Comparison of ENCODE assay signal across 8 cellular contexts in genomic region chr3:124887177-124887995, GRCh38. TPM values are rescaled to one million over a fixed set of nuclear protein-coding genes. Genes with fewer than 3 reads are reported as not detected.
DNase-seq lines count a peak whose midpoint lies in the region; ATAC-seq and TF ChIP-seq lines count a peak whose summit lies in the region.

Gene ITGB5, minus strand, starts transcription at chr3:124887365. Its CDS starts 365 bp downstream, at chr3:124887000.

- in situ Hi-C loops in T47D (cut with HindIII; ENCODE audit: low pct_unique_long_range_greater_than_20kb, low sequenced_read_pairs), result no loop called here

- peak within 1 kb of the TSS; percentile 23; the same call in 1 of the 2 replicates for H3K27ac ChIP-seq in SK-N-MC

- no peaks in the 10 kb centered on the region for H3K9me3 ChIP-seq in SK-N-MC (ENCODE audit: low read depth, low read length)

- H3K36me3 ChIP-seq in BJ (ENCODE audit: control insufficient read depth, insufficient read depth, low read length) (no peaks in the 10 kb centered on the region; the same call in 1 of the 2 replicates), SK-N-MC (ENCODE audit: insufficient read depth, low read length) (peaks cover 11% of the 10 kb centered on the region)

- peak within 1 kb of the TSS; percentile 72 for H3K4me3 ChIP-seq in BJ (ENCODE audit: low read depth, low read length)
- peak within 1 kb of the TSS; percentile 93 for H3K4me3 ChIP-seq in SK-N-MC
- peak within 1 kb of the TSS; percentile 72 for H3K4me3 ChIP-seq in iPS-11a (ENCODE audit: low read depth, low read length)
- peak within 1 kb of the TSS; percentile 77 for H3K4me3 ChIP-seq in retinal pigment epithelial cell (ENCODE audit: low read length)

- DNase-seq in BJ (ENCODE audit: low read depth), result peak; percentile 36
- DNase-seq in SK-N-MC (ENCODE audit: low read depth, low spot score), result no peak
- peak; percentile 74 to 90 for DNase-seq in T47D (ENCODE audit: low read depth in 1 of 2, low spot score in 1 of 2)
- no peak for DNase-seq in retinal pigment epithelial cell (ENCODE audit: low read depth)
- no peak for DNase-seq in NCI-H187 (lab: John Stamatoyannopoulos, UW)

- peak; percentile 68 for ATAC-seq in GM19025 (IDR thresholded peaks at IDR 0.05; ENCODE audit: low read depth, unreplicated experiment)
- peak; percentile 55 for ATAC-seq in HG03439 (IDR thresholded peaks at IDR 0.05; ENCODE audit: unreplicated experiment)

- no peak for TF ChIP-seq CTCF in BJ (IDR thresholded peaks at IDR 0.05; ENCODE audit: insufficient read depth, low read depth, low read length)
- no peak for TF ChIP-seq CTCF in retinal pigment epithelial cell (conservative IDR thresholded peaks at IDR 0.05; ENCODE audit: low read depth, low read length)

- CTCF ChIA-PET in BJ (lab: Yijun Ruan, JAX), result interaction anchor here (0.6 to 6.7 kb wide), 6 partner anchors 14 to 126 kb away, joined by 3 to 43 read pairs (median 4); no protein-coding TSS in a partner anchor

- H3K27me3 ChIP-seq in BJ (ENCODE audit: control insufficient read depth, insufficient read depth, low read length), result no peaks in the 10 kb centered on the region

- peak within 1 kb of the TSS; percentile 72 for H3K9ac ChIP-seq in SK-N-MC (ENCODE audit: insufficient read length)

- POLR2A ChIA-PET in BJ (lab: Charles Lee), result interaction anchor here (0.8 kb wide), 1 partner anchor 746 kb away, joined by 3 read pairs; no protein-coding TSS in a partner anchor

RNA-seq across cellular contexts. Expression of gene ITGB5, which starts in this region (rescaled TPM):
- polyA plus RNA-seq in BJ (2011; rRNA removed), result 223 and 393 TPM in 2 replicates
- polyA minus RNA-seq in BJ (2011; rRNA and poly(A)+ RNA removed), result 228 and 302 TPM in 2 replicates

Comparison
In these comparisons a context has a peak if more than half of its experiments do, and no peak if none do; other contexts are left out.
1. DNase-seq: peak in BJ (single experiment) and T47D (2 of 2); none in SK-N-MC (single experiment), retinal pigment epithelial cell (single experiment) and NCI-H187 (0 of 2).
2. Peak in every context shown above with its lines, with median percentiles within 50 percentile points of each other: H3K4me3 ChIP-seq.